1 cellular context compared by ENCODE assay signal in the genomic region with DNA sequence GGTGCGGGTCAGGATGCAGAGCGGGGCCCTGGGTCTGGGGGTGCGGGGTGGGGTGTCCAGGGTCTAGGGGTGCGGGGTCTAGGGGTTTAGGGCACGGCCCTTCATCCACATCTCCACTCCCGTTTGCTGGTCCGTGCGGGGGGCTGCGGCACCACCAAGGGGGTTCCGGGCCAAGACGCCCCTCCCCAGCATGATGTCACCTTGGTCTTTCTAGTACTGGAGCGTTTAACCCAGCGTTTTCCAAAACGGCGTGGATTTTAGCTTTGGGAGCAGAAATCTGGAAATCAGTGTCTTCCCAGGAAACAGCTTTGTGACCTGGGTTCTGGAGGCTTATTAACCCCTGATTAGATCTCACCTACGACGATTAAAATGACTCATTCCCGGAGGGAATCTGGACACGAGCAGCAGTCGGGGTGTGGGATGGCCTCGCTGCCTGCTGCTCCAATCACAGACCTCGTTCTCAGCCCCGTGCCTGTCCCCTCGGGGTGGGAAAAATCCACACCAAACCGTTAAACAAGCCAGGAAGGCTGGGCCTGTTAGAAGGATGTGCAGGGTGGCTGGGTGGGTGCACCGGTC.
TF ChIP-seq lines count a peak whose summit lies in the region.

No MANE protein-coding gene starts in this region.

TF ChIP-seq in HepG2, 621 proteins besides CTCF, POLR2A, EP300 and RAD21 (continued from another document and continues in another):
- TF ChIP-seq HOXA5 (CRISPR knock-in tag; IDR thresholded peaks at IDR 0.05), result no peak
- peak; percentile 86 for TF ChIP-seq ZNF652 (CRISPR knock-in tag; IDR thresholded peaks at IDR 0.05; ENCODE audit: borderline replicate concordance, low read depth)
- TF ChIP-seq SNRNP70 (IDR thresholded peaks at IDR 0.05; ENCODE audit: low read depth, low read length), result no peak
- TF ChIP-seq, protein P1, sequence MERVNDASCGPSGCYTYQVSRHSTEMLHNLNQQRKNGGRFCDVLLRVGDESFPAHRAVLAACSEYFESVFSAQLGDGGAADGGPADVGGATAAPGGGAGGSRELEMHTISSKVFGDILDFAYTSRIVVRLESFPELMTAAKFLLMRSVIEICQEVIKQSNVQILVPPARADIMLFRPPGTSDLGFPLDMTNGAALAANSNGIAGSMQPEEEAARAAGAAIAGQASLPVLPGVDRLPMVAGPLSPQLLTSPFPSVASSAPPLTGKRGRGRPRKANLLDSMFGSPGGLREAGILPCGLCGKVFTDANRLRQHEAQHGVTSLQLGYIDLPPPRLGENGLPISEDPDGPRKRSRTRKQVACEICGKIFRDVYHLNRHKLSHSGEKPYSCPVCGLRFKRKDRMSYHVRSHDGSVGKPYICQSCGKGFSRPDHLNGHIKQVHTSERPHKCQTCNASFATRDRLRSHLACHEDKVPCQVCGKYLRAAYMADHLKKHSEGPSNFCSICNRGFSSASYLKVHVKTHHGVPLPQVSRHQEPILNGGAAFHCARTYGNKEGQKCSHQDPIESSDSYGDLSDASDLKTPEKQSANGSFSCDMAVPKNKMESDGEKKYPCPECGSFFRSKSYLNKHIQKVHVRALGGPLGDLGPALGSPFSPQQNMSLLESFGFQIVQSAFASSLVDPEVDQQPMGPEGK (CRISPR knock-in tag; IDR thresholded peaks at IDR 0.05), result peak; percentile 12; the same call in 1 of the 2 replicates
- peak; percentile 18; the same call in 1 of the 2 replicates for TF ChIP-seq MAZ (IDR thresholded peaks at IDR 0.05; ENCODE audit: borderline replicate concordance, low read depth, low read length)
- TF ChIP-seq MAZ (CRISPR knock-in tag; IDR thresholded peaks at IDR 0.05; ENCODE audit: low read depth), result no peak
- no peak for TF ChIP-seq ZNF224 (CRISPR knock-in tag; IDR thresholded peaks at IDR 0.05)
- no peak for TF ChIP-seq ZNF138 (CRISPR knock-in tag; IDR thresholded peaks at IDR 0.05; ENCODE audit: low read depth)
- no peak for TF ChIP-seq ZSCAN21 (CRISPR knock-in tag; IDR thresholded peaks at IDR 0.05; ENCODE audit: borderline replicate concordance)
- TF ChIP-seq FOSL2 (CRISPR knock-in tag; IDR thresholded peaks at IDR 0.05), result peak; percentile 44; the same call in 1 of the 2 replicates
- TF ChIP-seq, protein P2, sequence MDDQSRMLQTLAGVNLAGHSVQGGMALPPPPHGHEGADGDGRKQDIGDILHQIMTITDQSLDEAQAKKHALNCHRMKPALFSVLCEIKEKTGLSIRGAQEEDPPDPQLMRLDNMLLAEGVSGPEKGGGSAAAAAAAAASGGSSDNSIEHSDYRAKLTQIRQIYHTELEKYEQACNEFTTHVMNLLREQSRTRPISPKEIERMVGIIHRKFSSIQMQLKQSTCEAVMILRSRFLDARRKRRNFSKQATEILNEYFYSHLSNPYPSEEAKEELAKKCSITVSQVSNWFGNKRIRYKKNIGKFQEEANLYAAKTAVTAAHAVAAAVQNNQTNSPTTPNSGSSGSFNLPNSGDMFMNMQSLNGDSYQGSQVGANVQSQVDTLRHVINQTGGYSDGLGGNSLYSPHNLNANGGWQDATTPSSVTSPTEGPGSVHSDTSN (CRISPR knock-in tag; IDR thresholded peaks at IDR 0.05; ENCODE audit: borderline replicate concordance), result no peak
- TF ChIP-seq, protein P3, sequence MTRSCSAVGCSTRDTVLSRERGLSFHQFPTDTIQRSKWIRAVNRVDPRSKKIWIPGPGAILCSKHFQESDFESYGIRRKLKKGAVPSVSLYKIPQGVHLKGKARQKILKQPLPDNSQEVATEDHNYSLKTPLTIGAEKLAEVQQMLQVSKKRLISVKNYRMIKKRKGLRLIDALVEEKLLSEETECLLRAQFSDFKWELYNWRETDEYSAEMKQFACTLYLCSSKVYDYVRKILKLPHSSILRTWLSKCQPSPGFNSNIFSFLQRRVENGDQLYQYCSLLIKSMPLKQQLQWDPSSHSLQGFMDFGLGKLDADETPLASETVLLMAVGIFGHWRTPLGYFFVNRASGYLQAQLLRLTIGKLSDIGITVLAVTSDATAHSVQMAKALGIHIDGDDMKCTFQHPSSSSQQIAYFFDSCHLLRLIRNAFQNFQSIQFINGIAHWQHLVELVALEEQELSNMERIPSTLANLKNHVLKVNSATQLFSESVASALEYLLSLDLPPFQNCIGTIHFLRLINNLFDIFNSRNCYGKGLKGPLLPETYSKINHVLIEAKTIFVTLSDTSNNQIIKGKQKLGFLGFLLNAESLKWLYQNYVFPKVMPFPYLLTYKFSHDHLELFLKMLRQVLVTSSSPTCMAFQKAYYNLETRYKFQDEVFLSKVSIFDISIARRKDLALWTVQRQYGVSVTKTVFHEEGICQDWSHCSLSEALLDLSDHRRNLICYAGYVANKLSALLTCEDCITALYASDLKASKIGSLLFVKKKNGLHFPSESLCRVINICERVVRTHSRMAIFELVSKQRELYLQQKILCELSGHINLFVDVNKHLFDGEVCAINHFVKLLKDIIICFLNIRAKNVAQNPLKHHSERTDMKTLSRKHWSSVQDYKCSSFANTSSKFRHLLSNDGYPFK (CRISPR knock-in tag; IDR thresholded peaks at IDR 0.05; ENCODE audit: borderline replicate concordance), result no peak
- TF ChIP-seq ZNF790 (CRISPR knock-in tag; IDR thresholded peaks at IDR 0.05; ENCODE audit: borderline replicate concordance), result 0 out of 2 replicates have a peak, but pooled peaks have one; percentile 12
- TF ChIP-seq, protein P4, sequence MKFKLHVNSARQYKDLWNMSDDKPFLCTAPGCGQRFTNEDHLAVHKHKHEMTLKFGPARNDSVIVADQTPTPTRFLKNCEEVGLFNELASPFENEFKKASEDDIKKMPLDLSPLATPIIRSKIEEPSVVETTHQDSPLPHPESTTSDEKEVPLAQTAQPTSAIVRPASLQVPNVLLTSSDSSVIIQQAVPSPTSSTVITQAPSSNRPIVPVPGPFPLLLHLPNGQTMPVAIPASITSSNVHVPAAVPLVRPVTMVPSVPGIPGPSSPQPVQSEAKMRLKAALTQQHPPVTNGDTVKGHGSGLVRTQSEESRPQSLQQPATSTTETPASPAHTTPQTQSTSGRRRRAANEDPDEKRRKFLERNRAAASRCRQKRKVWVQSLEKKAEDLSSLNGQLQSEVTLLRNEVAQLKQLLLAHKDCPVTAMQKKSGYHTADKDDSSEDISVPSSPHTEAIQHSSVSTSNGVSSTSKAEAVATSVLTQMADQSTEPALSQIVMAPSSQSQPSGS (CRISPR knock-in tag; IDR thresholded peaks at IDR 0.05), result peak; percentile 45; the same call in 1 of the 2 replicates
- TF ChIP-seq ZNF703 (CRISPR knock-in tag; IDR thresholded peaks at IDR 0.05; ENCODE audit: borderline replicate concordance), result no peak
- TF ChIP-seq, protein P5, sequence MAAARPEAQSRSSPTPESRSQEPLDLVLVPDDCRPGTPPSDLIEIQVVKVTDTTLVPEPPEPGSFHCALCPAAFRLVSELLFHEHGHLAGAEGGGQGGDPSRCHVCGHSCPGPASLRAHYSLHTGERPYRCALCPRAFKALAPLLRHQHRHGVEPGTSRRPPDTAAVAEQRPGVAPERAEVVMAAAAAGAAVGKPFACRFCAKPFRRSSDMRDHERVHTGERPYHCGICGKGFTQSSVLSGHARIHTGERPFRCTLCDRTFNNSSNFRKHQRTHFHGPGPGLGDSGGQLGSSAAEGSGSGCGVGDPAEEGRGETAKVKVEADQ (CRISPR knock-in tag; IDR thresholded peaks at IDR 0.05; ENCODE audit: borderline replicate concordance), result no peak
- no peak for TF ChIP-seq ZMYM2 (CRISPR knock-in tag; IDR thresholded peaks at IDR 0.05)
- TF ChIP-seq PPARG (CRISPR knock-in tag; conservative IDR thresholded peaks at IDR 0.05), result no peak
- TF ChIP-seq, protein P6, sequence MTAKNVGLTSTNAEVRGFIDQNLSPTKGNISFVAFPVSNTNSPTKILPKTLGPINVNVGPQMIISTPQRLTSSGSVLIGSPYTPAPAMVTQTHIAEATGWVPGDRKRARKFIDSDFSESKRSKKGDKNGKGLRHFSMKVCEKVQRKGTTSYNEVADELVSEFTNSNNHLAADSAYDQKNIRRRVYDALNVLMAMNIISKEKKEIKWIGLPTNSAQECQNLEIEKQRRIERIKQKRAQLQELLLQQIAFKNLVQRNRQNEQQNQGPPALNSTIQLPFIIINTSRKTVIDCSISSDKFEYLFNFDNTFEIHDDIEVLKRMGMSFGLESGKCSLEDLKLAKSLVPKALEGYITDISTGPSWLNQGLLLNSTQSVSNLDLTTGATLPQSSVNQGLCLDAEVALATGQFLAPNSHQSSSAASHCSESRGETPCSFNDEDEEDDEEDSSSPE (CRISPR knock-in tag; IDR thresholded peaks at IDR 0.05), result no peak
- TF ChIP-seq, protein P7, sequence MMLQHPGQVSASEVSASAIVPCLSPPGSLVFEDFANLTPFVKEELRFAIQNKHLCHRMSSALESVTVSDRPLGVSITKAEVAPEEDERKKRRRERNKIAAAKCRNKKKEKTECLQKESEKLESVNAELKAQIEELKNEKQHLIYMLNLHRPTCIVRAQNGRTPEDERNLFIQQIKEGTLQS (CRISPR knock-in tag; IDR thresholded peaks at IDR 0.05), result 0 out of 2 replicates have a peak, but pooled peaks have one; percentile 15
- no peak for TF ChIP-seq BORCS8-MEF2B (CRISPR knock-in tag; IDR thresholded peaks at IDR 0.05)
- TF ChIP-seq, protein P8, sequence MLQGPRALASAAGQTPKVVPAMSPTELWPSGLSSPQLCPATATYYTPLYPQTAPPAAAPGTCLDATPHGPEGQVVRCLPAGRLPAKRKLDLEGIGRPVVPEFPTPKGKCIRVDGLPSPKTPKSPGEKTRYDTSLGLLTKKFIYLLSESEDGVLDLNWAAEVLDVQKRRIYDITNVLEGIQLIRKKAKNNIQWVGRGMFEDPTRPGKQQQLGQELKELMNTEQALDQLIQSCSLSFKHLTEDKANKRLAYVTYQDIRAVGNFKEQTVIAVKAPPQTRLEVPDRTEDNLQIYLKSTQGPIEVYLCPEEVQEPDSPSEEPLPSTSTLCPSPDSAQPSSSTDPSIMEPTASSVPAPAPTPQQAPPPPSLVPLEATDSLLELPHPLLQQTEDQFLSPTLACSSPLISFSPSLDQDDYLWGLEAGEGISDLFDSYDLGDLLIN (CRISPR knock-in tag; IDR thresholded peaks at IDR 0.05; ENCODE audit: borderline replicate concordance), result no peak
- no peak for TF ChIP-seq HNRNPL (IDR thresholded peaks at IDR 0.05; ENCODE audit: low read depth, low read length)
- peak; percentile 19 for TF ChIP-seq BCL6 (CRISPR knock-in tag; IDR thresholded peaks at IDR 0.05)
- TF ChIP-seq PAF1 (CRISPR knock-in tag; IDR thresholded peaks at IDR 0.05), result no peak
- TF ChIP-seq, protein P9, sequence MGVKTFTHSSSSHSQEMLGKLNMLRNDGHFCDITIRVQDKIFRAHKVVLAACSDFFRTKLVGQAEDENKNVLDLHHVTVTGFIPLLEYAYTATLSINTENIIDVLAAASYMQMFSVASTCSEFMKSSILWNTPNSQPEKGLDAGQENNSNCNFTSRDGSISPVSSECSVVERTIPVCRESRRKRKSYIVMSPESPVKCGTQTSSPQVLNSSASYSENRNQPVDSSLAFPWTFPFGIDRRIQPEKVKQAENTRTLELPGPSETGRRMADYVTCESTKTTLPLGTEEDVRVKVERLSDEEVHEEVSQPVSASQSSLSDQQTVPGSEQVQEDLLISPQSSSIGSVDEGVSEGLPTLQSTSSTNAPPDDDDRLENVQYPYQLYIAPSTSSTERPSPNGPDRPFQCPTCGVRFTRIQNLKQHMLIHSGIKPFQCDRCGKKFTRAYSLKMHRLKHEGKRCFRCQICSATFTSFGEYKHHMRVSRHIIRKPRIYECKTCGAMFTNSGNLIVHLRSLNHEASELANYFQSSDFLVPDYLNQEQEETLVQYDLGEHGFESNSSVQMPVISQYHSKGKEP (CRISPR knock-in tag; IDR thresholded peaks at IDR 0.05), result no peak
- TF ChIP-seq ARHGAP35 (CRISPR knock-in tag; IDR thresholded peaks at IDR 0.05; ENCODE audit: borderline replicate concordance), result no peak
- 0 out of 2 replicates have a peak, but pooled peaks have one; percentile 48 for TF ChIP-seq NFATC3 (CRISPR knock-in tag; IDR thresholded peaks at IDR 0.05)
- TF ChIP-seq POLR2G (IDR thresholded peaks at IDR 0.05; ENCODE audit: low read depth, low read length), result no peak
- TF ChIP-seq RFX5 (IDR thresholded peaks at IDR 0.05; ENCODE audit: low read depth, low read length), result no peak
- 0 out of 2 replicates have a peak, but pooled peaks have one; percentile 25 for TF ChIP-seq GATAD2A (CRISPR knock-in tag; IDR thresholded peaks at IDR 0.05)
- TF ChIP-seq DMAP1 (CRISPR knock-in tag; IDR thresholded peaks at IDR 0.05), result peak; percentile 4; the same call in 1 of the 2 replicates
- TF ChIP-seq, protein P10, sequence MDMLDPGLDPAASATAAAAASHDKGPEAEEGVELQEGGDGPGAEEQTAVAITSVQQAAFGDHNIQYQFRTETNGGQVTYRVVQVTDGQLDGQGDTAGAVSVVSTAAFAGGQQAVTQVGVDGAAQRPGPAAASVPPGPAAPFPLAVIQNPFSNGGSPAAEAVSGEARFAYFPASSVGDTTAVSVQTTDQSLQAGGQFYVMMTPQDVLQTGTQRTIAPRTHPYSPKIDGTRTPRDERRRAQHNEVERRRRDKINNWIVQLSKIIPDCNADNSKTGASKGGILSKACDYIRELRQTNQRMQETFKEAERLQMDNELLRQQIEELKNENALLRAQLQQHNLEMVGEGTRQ (IDR thresholded peaks at IDR 0.05; ENCODE audit: low read depth, low read length), result no peak
- TF ChIP-seq, protein P10 (CRISPR knock-in tag; IDR thresholded peaks at IDR 0.05; ENCODE audit: borderline replicate concordance), result no peak
- TF ChIP-seq, protein P11, sequence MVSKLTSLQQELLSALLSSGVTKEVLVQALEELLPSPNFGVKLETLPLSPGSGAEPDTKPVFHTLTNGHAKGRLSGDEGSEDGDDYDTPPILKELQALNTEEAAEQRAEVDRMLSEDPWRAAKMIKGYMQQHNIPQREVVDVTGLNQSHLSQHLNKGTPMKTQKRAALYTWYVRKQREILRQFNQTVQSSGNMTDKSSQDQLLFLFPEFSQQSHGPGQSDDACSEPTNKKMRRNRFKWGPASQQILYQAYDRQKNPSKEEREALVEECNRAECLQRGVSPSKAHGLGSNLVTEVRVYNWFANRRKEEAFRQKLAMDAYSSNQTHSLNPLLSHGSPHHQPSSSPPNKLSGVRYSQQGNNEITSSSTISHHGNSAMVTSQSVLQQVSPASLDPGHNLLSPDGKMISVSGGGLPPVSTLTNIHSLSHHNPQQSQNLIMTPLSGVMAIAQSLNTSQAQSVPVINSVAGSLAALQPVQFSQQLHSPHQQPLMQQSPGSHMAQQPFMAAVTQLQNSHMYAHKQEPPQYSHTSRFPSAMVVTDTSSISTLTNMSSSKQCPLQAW (CRISPR knock-in tag; IDR thresholded peaks at IDR 0.05), result 0 out of 2 replicates have a peak, but pooled peaks have one; percentile 21
- TF ChIP-seq, protein P12, sequence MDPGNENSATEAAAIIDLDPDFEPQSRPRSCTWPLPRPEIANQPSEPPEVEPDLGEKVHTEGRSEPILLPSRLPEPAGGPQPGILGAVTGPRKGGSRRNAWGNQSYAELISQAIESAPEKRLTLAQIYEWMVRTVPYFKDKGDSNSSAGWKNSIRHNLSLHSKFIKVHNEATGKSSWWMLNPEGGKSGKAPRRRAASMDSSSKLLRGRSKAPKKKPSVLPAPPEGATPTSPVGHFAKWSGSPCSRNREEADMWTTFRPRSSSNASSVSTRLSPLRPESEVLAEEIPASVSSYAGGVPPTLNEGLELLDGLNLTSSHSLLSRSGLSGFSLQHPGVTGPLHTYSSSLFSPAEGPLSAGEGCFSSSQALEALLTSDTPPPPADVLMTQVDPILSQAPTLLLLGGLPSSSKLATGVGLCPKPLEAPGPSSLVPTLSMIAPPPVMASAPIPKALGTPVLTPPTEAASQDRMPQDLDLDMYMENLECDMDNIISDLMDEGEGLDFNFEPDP (CRISPR knock-in tag; conservative IDR thresholded peaks at IDR 0.05), result no peak
- no peak for TF ChIP-seq ZNF879 (CRISPR knock-in tag; IDR thresholded peaks at IDR 0.05)
- no peak for TF ChIP-seq FOSL1 (CRISPR knock-in tag; IDR thresholded peaks at IDR 0.05; ENCODE audit: borderline replicate concordance)
- TF ChIP-seq NFE2L1 (CRISPR knock-in tag; IDR thresholded peaks at IDR 0.05; ENCODE audit: borderline replicate concordance), result no peak
